Comparison of ENCODE assay signal across 18 cellular contexts in genomic region chr1:47895436-47895835, GRCh38.
DNase-seq lines count a peak whose midpoint lies in the region; ATAC-seq, FAIRE-seq and TF ChIP-seq lines count a peak whose summit lies in the region.
"Had no signal": no experiment of that assay in that cellular context is flagged by ENCODE, and none has a peak within 500 bp of the region (broad histone marks: within the 10 kb centered on the region; RNA-seq: fewer than 3 reads in every experiment).

No MANE protein-coding gene starts in this region.

- no peak overlapping the region for H2AFZ ChIP-seq in HCT116 (ENCODE audit: low read depth, low read length, poor library complexity, severe bottlenecking)
- H2AFZ ChIP-seq: GM23248 had no signal

- TF ChIP-seq CTCF in HCT116 (IDR thresholded peaks at IDR 0.05 in 2 of 3, conservative IDR thresholded peaks at IDR 0.05 in 1 of 3; ENCODE audit: borderline replicate concordance in 1 of 3, insufficient read depth in 1 of 3, low read depth in 2 of 3, low read length in 2 of 3): no peak
- TF ChIP-seq CTCF in RWPE1 (conservative IDR thresholded peaks at IDR 0.05; ENCODE audit: low read depth): no peak
- TF ChIP-seq CTCF in gastroesophageal sphincter (IDR thresholded peaks at IDR 0.05): no peak
- TF ChIP-seq CTCF in Calu3 (IDR thresholded peaks at IDR 0.05; ENCODE audit: unreplicated experiment): no peak

- POLR2A ChIA-PET in HCT116 (lab: Charles Lee): no interaction called here
- POLR2A ChIA-PET in RWPE1 (lab: Yijun Ruan, JAX; ENCODE audit: low non-redundant PET): no interaction called here

- no TSS peak for BruUV-seq in HCT116 (replicated peaks; lab: Mats Ljungman, UMichigan)
- no TSS peak for BruUV-seq in Calu3 (replicated peaks; lab: Mats Ljungman, UMichigan)

- H3K36me3 Mint-ChIP-seq in Calu3 (ENCODE audit: insufficient read depth, unreplicated experiment): no peaks in the 10 kb centered on the region

- FAIRE-seq in small intestine (lab: Jason Lieb, UNC): no peak

- H3K79me2 ChIP-seq in HCT116 (ENCODE audit: insufficient read depth, low read length): no peaks in the 10 kb centered on the region

- H3K4me1 ChIP-seq in HCT116 (ENCODE audit: control insufficient read depth in 1 of 2, insufficient read depth in 2 of 2, low read length in 2 of 2) (peaks cover 5 to 11% of the 10 kb centered on the region in 2 experiments; a peak in 2 of 4 replicates), iPS-20b (ENCODE audit: insufficient read depth, low read length) (peaks cover 39% of the 10 kb centered on the region), small intestine (ENCODE audit: control insufficient read depth in 2 of 2, insufficient read depth in 1 of 2, low read depth in 1 of 2, low read length in 1 of 2) (peaks cover 0 to 7% of the 10 kb centered on the region in 2 donors), gastroesophageal sphincter (peaks cover 0 to 15% (median 2%) of the 10 kb centered on the region in 3 donors)

- H3K27me3 ChIP-seq in HCT116 (ENCODE audit: insufficient read depth, low read length) (no peaks in the 10 kb centered on the region), iPS-20b (ENCODE audit: insufficient read depth, low read length) (no peaks in the 10 kb centered on the region), small intestine (ENCODE audit: control insufficient read depth in 2 of 2, insufficient read depth in 2 of 2, low read length in 2 of 2) (no peaks in the 10 kb centered on the region), gastroesophageal sphincter (no peaks in the 10 kb centered on the region)
- H3K27me3 ChIP-seq: MG63 had no signal

- H3K36me3 ChIP-seq in HCT116 (ENCODE audit: control insufficient read depth in 1 of 2, insufficient read depth in 2 of 2, low read length in 2 of 2) (no peaks in the 10 kb centered on the region), iPS-20b (ENCODE audit: insufficient read depth, low read depth, low read length) (no peaks in the 10 kb centered on the region), small intestine (ENCODE audit: control insufficient read depth in 2 of 2, insufficient read depth in 2 of 2, low read length in 2 of 2) (no peaks in the 10 kb centered on the region), gastroesophageal sphincter (no peaks in the 10 kb centered on the region)
- H3K36me3 ChIP-seq: MG63 had no signal

- RAD21 ChIA-PET in HCT116 (lab: Charles Lee; ENCODE audit: low non-redundant PET in 1 of 2, low total read pairs in 2 of 2, uncharacterized antibody in 2 of 2, unreplicated experiment in 2 of 2): no interaction called here

- TF ChIP-seq EP300 in gastroesophageal sphincter (IDR thresholded peaks at IDR 0.05): no peak

- WGBS in small intestine, 3 donors: 22 to 71% (median 37%) methylated on average over 3 of the region's 3 CpGs
- 80% methylated on average over 1 of the region's 3 CpGs; no CpG with 5 or more reads in 1 of the 2 donors for WGBS in gastroesophageal sphincter (ENCODE audit: low coverage in 1 of 2), 2 donors

- no peak overlapping the region for H3K4me3 ChIP-seq in HCT116 (replicated peaks in 1 of 2; ENCODE audit: low read depth in 1 of 2, low read length in 2 of 2)
- peak overlapping the region; percentile 27; the same call in 1 of the 2 replicates for H3K4me3 ChIP-seq in iPS-20b (ENCODE audit: low read length)
- H3K4me3 ChIP-seq in small intestine (ENCODE audit: low read depth in 1 of 2, low read length in 2 of 2): no peak overlapping the region
- H3K4me3 ChIP-seq in gastroesophageal sphincter: no peak overlapping the region
- H3K4me3 ChIP-seq: GM23248, MG63 had no signal

- 0 out of 2 replicates have a peak overlapping the region, but pooled peaks have one; percentile 48 for H3K4me2 ChIP-seq in HCT116 (ENCODE audit: low read length)

- no peak overlapping the region for H3K4me3 Mint-ChIP-seq in Calu3 (ENCODE audit: low read depth, unreplicated experiment)

- H3K4me1 Mint-ChIP-seq in Calu3 (ENCODE audit: low read depth, unreplicated experiment): peaks cover 12% of the 10 kb centered on the region

- DNase-seq in HCT116 (ENCODE audit: low read depth, low spot score) (no peak), RWPE1 (ENCODE audit: low spot score) (no peak), small intestine (peak; percentile 76), Calu3 (no peak)
- no peak for DNase-seq in activated naive CD4-positive, alpha-beta T cell treated with Interleukin-2 at 50 U/mL for 16 hours
- DNase-seq: DMS153, GM23248, NCI-H1092, NCI-H146, NCI-H2081, NCI-H510A, NCI-H774, Right ventricle myocardium superior had no signal

- no peak overlapping the region for H3K9ac ChIP-seq in HCT116 (ENCODE audit: low read length)
- no peak overlapping the region for H3K9ac ChIP-seq in iPS-20b (ENCODE audit: low read depth, low read length)
- H3K9ac ChIP-seq: GM23248 had no signal

- H3K9me3 Mint-ChIP-seq in Calu3 (ENCODE audit: low read depth, unreplicated experiment): no peaks in the 10 kb centered on the region

- ATAC-seq in HCT116 (no peak), gastroesophageal sphincter (no peak)
- ATAC-seq: SK-N-SH treated with all-trans-retinoic acid at 6 μM for 48 hours had no signal

- no peaks in the 10 kb centered on the region for H4K20me1 ChIP-seq in HCT116 (ENCODE audit: insufficient read depth)

- H3K9me2 ChIP-seq in HCT116 (ENCODE audit: insufficient read depth): no peaks in the 10 kb centered on the region

- H3K27ac ChIP-seq in HCT116 (ENCODE audit: low read depth, low read length): no peak overlapping the region
- H3K27ac ChIP-seq in RWPE1: peak overlapping the region; percentile 46; the same call in 1 of the 2 replicates
- H3K27ac ChIP-seq in iPS-20b (ENCODE audit: low read length): no peak overlapping the region
- peak overlapping the region; percentile 22 to 77 for H3K27ac ChIP-seq in small intestine (ENCODE audit: low read depth in 1 of 2, low read length in 1 of 2)
- H3K27ac ChIP-seq in gastroesophageal sphincter: no peak overlapping the region
- H3K27ac ChIP-seq: C4-2B, GM23248 had no signal

- intact Hi-C loops in HCT116 (cut with micrococcal nuclease) (no loop called here), Calu3 (cut with micrococcal nuclease; ENCODE audit: unreplicated experiment) (no loop called here)

- CTCF ChIA-PET in HCT116 (lab: Charles Lee): no interaction called here
- CTCF ChIA-PET in RWPE1 (lab: Yijun Ruan, JAX): interaction anchor here (0.6 kb wide), 1 partner anchor 975 kb away, joined by 4 read pairs; no protein-coding TSS in a partner anchor
- CTCF ChIA-PET in Calu3 (lab: Charles Lee): interaction anchor here (1.3 kb wide), 1 partner anchor 169 kb away, joined by 7 read pairs; no protein-coding TSS in a partner anchor

- H3K27me3 Mint-ChIP-seq in Calu3 (ENCODE audit: unreplicated experiment): no peaks in the 10 kb centered on the region

- no peaks in the 10 kb centered on the region for H3K9me3 ChIP-seq in HCT116 (ENCODE audit: control insufficient read depth in 1 of 2, insufficient read depth in 1 of 2, low read depth in 1 of 2, low read length in 2 of 2)
- H3K9me3 ChIP-seq in iPS-20b (ENCODE audit: insufficient read depth, low read depth, low read length): no peaks in the 10 kb centered on the region
- H3K9me3 ChIP-seq in small intestine (ENCODE audit: control insufficient read depth, low read depth): no peaks in the 10 kb centered on the region
- H3K9me3 ChIP-seq in gastroesophageal sphincter: no peaks in the 10 kb centered on the region
- H3K9me3 ChIP-seq: MG63 had no signal

- TF ChIP-seq POLR2A in HCT116 (IDR thresholded peaks at IDR 0.05; ENCODE audit: borderline replicate concordance, extremely low read depth, insufficient read depth, insufficient read length) (no peak), gastroesophageal sphincter (IDR thresholded peaks at IDR 0.05) (no peak)

- TF ChIP-seq RAD21 in HCT116 (IDR thresholded peaks at IDR 0.05; ENCODE audit: low read depth): no peak

- no peak overlapping the region for H3K27ac Mint-ChIP-seq in Calu3 (ENCODE audit: unreplicated experiment)

TF ChIP-seq in HCT116, 20 proteins besides CTCF, POLR2A, EP300 and RAD21 (continues in another document):
- TF ChIP-seq ZBTB33 (IDR thresholded peaks at IDR 0.05; ENCODE audit: extremely low read depth, insufficient replicate concordance, low read length) (no peak), FOSL1 (IDR thresholded peaks at IDR 0.05; ENCODE audit: low read depth) (no peak), POLR2AphosphoS5 (IDR thresholded peaks at IDR 0.05; ENCODE audit: low read depth, low read length) (no peak), SP1 (IDR thresholded peaks at IDR 0.05; ENCODE audit: low read depth) (no peak), EGR1 (IDR thresholded peaks at IDR 0.05; ENCODE audit: low read depth) (no peak), ELF1 (IDR thresholded peaks at IDR 0.05; ENCODE audit: borderline replicate concordance, low read depth) (no peak), CBX3 (IDR thresholded peaks at IDR 0.05; ENCODE audit: low read depth) (no peak), ZFX (IDR thresholded peaks at IDR 0.05) (no peak), YY1 (IDR thresholded peaks at IDR 0.05; ENCODE audit: extremely low read depth, insufficient replicate concordance, low read depth, low read length) (no peak), JUND (IDR thresholded peaks at IDR 0.05) (no peak)

Comparison
In these comparisons a context has a peak if more than half of its experiments do, and no peak if none do; other contexts are left out.
1. H3K27ac ChIP-seq: peak in RWPE1 (single experiment) and small intestine (2 of 2); none in HCT116 (single experiment), iPS-20b (single experiment) and gastroesophageal sphincter (0 of 4).